1 cellular context compared by ENCODE assay signal in the genomic region with DNA sequence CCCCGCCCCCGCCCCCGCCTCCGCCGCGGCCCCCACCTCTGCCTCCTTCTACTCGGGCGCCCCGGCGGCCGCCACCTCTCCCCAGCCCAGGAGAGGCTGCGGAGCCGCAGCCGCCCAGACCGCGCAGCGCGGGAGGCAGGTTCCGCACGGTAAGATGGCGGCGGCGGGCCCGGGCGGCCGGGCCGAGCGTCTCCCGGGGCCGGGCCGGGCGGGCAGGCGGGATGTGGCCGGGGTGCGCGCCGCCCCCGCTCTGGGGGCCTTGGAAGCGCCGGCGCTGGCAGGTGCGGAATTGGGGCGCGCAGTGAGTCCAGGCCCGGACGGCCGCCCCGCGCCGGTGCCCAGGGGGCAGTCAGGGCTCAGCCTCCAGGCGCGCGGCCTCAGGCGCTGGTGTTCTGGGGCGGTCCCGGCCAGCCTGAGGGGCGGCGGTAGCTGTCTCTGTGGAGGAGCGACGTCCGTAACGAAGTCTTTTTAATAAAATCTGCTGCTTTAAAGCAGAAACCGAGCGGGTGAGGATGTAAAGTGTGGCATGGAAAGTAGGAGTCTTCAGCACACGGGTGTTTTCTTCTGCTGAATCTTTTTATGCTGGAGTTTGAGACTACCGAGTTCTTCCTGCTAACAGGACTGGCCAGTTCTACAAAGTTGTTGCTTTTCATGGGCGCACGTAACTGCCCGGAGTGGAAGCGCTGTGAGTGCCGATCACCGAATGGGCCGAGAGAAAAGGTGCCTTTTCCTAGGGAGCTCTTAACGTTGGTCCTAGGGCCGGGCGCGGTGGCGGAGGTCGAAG.
A peak's percentile ranks its signal among the peaks of the same experiment; 100 is the strongest.
TF ChIP-seq lines count a peak whose summit lies in the region.

Gene GID8, plus strand, starts transcription at position 43 of the 784 bp plus-strand sequence. CDS start 3,356 bp downstream, outside the sequence.

TF ChIP-seq in GM12878, 131 proteins besides CTCF, POLR2A, EP300 and RAD21 (continued from another document and continues in another):
- TF ChIP-seq NKRF (conservative IDR thresholded peaks at IDR 0.05) (peak; percentile 64), NBN (IDR thresholded peaks at IDR 0.05) (0 out of 2 replicates have a peak, but pooled peaks have one; percentile 22), PAX8 (IDR thresholded peaks at IDR 0.05) (no peak), SMAD1 (IDR thresholded peaks at IDR 0.05; ENCODE audit: low read depth, partially characterized antibody) (no peak), SP1 (IDR thresholded peaks at IDR 0.05; ENCODE audit: low read depth, low read length) (no peak), STAT3 (IDR thresholded peaks at IDR 0.05; ENCODE audit: low read depth, low read length) (no peak), BMI1 (IDR thresholded peaks at IDR 0.05; ENCODE audit: borderline replicate concordance) (no peak), ATF3 (IDR thresholded peaks at IDR 0.05; ENCODE audit: borderline replicate concordance, extremely low read depth, low read depth, low read length) (no peak), IKZF2 (IDR thresholded peaks at IDR 0.05) (no peak), RB1 (IDR thresholded peaks at IDR 0.05; ENCODE audit: borderline replicate concordance) (peak; percentile 60; the same call in 1 of the 2 replicates), IRF3 (IDR thresholded peaks at IDR 0.05) (no peak), CBX3 (IDR thresholded peaks at IDR 0.05; ENCODE audit: borderline replicate concordance, low read depth) (no peak), ATF7 (IDR thresholded peaks at IDR 0.05; ENCODE audit: low read depth) (no peak), STAT1 (conservative IDR thresholded peaks at IDR 0.05) (no peak), ZNF217 (IDR thresholded peaks at IDR 0.05) (0 out of 2 replicates have a peak, but pooled peaks have one; percentile 16), KLF5 (IDR thresholded peaks at IDR 0.05; ENCODE audit: partially characterized antibody) (no peak), JUNB (IDR thresholded peaks at IDR 0.05) (no peak), ZSCAN29 (IDR thresholded peaks at IDR 0.05) (no peak), SUZ12 (IDR thresholded peaks at IDR 0.05; ENCODE audit: unreplicated experiment) (no peak), NR2C1 (IDR thresholded peaks at IDR 0.05) (0 out of 2 replicates have a peak, but pooled peaks have one; percentile 14), RUNX3 (IDR thresholded peaks at IDR 0.05; ENCODE audit: low read length) (no peak), ETV6 (conservative IDR thresholded peaks at IDR 0.05 in 1 of 2, IDR thresholded peaks at IDR 0.05 in 1 of 2; ENCODE audit: borderline replicate concordance in 1 of 2, low read depth in 1 of 2) (no peak), ZBTB11 (CRISPR knock-in tag; IDR thresholded peaks at IDR 0.05) (no peak), ZBTB40 (IDR thresholded peaks at IDR 0.05; ENCODE audit: borderline replicate concordance) (no peak), BHLHE40 (IDR thresholded peaks at IDR 0.05; ENCODE audit: borderline replicate concordance in 1 of 2, low read depth in 2 of 2, low read length in 1 of 2) (peak in 1 of 2 experiments; percentile 43; a peak in 2 of 4 replicates), EGR1 (IDR thresholded peaks at IDR 0.05; ENCODE audit: borderline replicate concordance in 1 of 2, low read depth in 2 of 2, low read length in 2 of 2) (peak in 1 of 2 experiments; percentile 9; a peak in 2 of 3 replicates)
- TF ChIP-seq, protein P1, sequence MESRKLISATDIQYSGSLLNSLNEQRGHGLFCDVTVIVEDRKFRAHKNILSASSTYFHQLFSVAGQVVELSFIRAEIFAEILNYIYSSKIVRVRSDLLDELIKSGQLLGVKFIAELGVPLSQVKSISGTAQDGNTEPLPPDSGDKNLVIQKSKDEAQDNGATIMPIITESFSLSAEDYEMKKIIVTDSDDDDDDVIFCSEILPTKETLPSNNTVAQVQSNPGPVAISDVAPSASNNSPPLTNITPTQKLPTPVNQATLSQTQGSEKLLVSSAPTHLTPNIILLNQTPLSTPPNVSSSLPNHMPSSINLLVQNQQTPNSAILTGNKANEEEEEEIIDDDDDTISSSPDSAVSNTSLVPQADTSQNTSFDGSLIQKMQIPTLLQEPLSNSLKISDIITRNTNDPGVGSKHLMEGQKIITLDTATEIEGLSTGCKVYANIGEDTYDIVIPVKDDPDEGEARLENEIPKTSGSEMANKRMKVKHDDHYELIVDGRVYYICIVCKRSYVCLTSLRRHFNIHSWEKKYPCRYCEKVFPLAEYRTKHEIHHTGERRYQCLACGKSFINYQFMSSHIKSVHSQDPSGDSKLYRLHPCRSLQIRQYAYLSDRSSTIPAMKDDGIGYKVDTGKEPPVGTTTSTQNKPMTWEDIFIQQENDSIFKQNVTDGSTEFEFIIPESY (IDR thresholded peaks at IDR 0.05), result no peak
- TF ChIP-seq, protein P2, sequence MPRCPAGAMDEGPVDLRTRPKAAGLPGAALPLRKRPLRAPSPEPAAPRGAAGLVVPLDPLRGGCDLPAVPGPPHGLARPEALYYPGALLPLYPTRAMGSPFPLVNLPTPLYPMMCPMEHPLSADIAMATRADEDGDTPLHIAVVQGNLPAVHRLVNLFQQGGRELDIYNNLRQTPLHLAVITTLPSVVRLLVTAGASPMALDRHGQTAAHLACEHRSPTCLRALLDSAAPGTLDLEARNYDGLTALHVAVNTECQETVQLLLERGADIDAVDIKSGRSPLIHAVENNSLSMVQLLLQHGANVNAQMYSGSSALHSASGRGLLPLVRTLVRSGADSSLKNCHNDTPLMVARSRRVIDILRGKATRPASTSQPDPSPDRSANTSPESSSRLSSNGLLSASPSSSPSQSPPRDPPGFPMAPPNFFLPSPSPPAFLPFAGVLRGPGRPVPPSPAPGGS (IDR thresholded peaks at IDR 0.05; ENCODE audit: borderline replicate concordance, insufficient read depth, low read depth, low read length, poor library complexity, severe bottlenecking), result no peak
- TF ChIP-seq, protein P3, sequence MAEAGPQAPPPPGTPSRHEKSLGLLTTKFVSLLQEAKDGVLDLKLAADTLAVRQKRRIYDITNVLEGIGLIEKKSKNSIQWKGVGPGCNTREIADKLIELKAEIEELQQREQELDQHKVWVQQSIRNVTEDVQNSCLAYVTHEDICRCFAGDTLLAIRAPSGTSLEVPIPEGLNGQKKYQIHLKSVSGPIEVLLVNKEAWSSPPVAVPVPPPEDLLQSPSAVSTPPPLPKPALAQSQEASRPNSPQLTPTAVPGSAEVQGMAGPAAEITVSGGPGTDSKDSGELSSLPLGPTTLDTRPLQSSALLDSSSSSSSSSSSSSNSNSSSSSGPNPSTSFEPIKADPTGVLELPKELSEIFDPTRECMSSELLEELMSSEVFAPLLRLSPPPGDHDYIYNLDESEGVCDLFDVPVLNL (IDR thresholded peaks at IDR 0.05; ENCODE audit: low read depth, low read length), result no peak
- TF ChIP-seq, protein P4, sequence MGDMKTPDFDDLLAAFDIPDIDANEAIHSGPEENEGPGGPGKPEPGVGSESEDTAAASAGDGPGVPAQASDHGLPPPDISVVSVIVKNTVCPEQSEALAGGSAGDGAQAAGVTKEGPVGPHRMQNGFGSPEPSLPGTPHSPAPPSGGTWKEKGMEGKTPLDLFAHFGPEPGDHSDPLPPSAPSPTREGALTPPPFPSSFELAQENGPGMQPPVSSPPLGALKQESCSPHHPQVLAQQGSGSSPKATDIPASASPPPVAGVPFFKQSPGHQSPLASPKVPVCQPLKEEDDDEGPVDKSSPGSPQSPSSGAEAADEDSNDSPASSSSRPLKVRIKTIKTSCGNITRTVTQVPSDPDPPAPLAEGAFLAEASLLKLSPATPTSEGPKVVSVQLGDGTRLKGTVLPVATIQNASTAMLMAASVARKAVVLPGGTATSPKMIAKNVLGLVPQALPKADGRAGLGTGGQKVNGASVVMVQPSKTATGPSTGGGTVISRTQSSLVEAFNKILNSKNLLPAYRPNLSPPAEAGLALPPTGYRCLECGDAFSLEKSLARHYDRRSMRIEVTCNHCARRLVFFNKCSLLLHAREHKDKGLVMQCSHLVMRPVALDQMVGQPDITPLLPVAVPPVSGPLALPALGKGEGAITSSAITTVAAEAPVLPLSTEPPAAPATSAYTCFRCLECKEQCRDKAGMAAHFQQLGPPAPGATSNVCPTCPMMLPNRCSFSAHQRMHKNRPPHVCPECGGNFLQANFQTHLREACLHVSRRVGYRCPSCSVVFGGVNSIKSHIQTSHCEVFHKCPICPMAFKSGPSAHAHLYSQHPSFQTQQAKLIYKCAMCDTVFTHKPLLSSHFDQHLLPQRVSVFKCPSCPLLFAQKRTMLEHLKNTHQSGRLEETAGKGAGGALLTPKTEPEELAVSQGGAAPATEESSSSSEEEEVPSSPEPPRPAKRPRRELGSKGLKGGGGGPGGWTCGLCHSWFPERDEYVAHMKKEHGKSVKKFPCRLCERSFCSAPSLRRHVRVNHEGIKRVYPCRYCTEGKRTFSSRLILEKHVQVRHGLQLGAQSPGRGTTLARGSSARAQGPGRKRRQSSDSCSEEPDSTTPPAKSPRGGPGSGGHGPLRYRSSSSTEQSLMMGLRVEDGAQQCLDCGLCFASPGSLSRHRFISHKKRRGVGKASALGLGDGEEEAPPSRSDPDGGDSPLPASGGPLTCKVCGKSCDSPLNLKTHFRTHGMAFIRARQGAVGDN (IDR thresholded peaks at IDR 0.05), result no peak
- TF ChIP-seq, protein P5, sequence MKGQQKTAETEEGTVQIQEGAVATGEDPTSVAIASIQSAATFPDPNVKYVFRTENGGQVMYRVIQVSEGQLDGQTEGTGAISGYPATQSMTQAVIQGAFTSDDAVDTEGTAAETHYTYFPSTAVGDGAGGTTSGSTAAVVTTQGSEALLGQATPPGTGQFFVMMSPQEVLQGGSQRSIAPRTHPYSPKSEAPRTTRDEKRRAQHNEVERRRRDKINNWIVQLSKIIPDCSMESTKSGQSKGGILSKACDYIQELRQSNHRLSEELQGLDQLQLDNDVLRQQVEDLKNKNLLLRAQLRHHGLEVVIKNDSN (IDR thresholded peaks at IDR 0.05; ENCODE audit: borderline replicate concordance, extremely low read length, insufficient read depth, low read depth, low read length), result no peak
